Comparison of ENCODE assay signal across 2 cellular contexts in the genomic region with DNA sequence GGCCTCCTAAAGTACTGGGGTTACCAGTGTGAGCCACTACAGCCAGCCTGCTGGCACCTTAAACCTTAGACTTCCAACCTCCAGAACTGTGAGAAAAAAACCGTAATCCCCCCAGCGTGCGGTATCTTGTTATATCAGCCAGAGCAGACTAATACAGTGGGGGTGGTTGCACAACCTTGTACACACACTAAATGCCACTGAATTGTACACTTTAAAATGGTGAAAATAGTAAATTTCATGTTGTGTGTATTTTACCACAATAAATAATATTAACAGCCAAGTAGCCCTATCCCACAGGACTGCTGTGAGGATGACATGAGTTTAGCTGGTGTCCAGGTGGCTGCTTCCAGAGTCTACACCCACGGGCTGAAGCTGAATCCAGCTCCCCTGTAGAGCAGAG.
TF ChIP-seq lines count a peak whose summit lies in the region.

No MANE protein-coding gene starts in this region.

TF ChIP-seq in K562, 482 proteins besides CTCF, POLR2A, EP300 and RAD21:
- TF ChIP-seq POLR2H (tag; IDR thresholded peaks at IDR 0.05; ENCODE audit: low read depth), result no peak
- no peak for TF ChIP-seq CCAR2 (IDR thresholded peaks at IDR 0.05; ENCODE audit: low read depth, low read length)
- no peak for TF ChIP-seq NFIC (IDR thresholded peaks at IDR 0.05)
- TF ChIP-seq, protein P1, sequence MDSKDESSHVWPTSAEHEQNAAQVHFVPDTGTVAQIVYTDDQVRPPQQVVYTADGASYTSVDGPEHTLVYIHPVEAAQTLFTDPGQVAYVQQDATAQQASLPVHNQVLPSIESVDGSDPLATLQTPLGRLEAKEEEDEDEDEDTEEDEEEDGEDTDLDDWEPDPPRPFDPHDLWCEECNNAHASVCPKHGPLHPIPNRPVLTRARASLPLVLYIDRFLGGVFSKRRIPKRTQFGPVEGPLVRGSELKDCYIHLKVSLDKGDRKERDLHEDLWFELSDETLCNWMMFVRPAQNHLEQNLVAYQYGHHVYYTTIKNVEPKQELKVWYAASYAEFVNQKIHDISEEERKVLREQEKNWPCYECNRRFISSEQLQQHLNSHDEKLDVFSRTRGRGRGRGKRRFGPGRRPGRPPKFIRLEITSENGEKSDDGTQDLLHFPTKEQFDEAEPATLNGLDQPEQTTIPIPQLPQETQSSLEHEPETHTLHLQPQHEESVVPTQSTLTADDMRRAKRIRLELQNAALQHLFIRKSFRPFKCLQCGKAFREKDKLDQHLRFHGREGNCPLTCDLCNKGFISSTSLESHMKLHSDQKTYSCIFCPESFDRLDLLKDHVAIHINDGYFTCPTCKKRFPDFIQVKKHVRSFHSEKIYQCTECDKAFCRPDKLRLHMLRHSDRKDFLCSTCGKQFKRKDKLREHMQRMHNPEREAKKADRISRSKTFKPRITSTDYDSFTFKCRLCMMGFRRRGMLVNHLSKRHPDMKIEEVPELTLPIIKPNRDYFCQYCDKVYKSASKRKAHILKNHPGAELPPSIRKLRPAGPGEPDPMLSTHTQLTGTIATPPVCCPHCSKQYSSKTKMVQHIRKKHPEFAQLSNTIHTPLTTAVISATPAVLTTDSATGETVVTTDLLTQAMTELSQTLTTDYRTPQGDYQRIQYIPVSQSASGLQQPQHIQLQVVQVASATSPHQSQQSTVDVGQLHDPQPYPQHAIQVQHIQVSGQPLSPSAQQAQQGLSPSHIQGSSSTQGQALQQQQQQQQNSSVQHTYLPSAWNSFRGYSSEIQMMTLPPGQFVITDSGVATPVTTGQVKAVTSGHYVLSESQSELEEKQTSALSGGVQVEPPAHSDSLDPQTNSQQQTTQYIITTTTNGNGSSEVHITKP (IDR thresholded peaks at IDR 0.05; ENCODE audit: partially characterized antibody), result peak; percentile 56
- no peak for TF ChIP-seq MYC (IDR thresholded peaks at IDR 0.05; ENCODE audit: low read depth, low read length)
- no peak for TF ChIP-seq MYC (CRISPR knock-in tag; IDR thresholded peaks at IDR 0.05; ENCODE audit: borderline replicate concordance, low read depth)
TF ChIP-seq in K562: peak in this region for 1.

TF ChIP-seq in HepG2, 621 proteins besides CTCF, POLR2A, EP300 and RAD21:
- 0 out of 2 replicates have a peak, but pooled peaks have one; percentile 29 for TF ChIP-seq ZNF121 (CRISPR knock-in tag; IDR thresholded peaks at IDR 0.05)
- peak; percentile 99 for TF ChIP-seq ZNF12 (CRISPR knock-in tag; IDR thresholded peaks at IDR 0.05)
- peak; percentile 51 for TF ChIP-seq CEBPB (IDR thresholded peaks at IDR 0.05; ENCODE audit: borderline replicate concordance, low read depth, low read length)
- TF ChIP-seq, protein P2, sequence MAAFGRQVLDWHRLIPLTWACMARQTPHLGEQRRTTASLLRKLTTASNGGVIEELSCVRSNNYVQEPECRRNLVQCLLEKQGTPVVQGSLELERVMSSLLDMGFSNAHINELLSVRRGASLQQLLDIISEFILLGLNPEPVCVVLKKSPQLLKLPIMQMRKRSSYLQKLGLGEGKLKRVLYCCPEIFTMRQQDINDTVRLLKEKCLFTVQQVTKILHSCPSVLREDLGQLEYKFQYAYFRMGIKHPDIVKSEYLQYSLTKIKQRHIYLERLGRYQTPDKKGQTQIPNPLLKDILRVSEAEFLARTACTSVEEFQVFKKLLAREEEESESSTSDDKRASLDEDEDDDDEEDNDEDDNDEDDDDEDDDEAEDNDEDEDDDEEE (CRISPR knock-in tag; IDR thresholded peaks at IDR 0.05), result no peak
